ENCODE assay signal across 8 cellular contexts in the genomic region with DNA sequence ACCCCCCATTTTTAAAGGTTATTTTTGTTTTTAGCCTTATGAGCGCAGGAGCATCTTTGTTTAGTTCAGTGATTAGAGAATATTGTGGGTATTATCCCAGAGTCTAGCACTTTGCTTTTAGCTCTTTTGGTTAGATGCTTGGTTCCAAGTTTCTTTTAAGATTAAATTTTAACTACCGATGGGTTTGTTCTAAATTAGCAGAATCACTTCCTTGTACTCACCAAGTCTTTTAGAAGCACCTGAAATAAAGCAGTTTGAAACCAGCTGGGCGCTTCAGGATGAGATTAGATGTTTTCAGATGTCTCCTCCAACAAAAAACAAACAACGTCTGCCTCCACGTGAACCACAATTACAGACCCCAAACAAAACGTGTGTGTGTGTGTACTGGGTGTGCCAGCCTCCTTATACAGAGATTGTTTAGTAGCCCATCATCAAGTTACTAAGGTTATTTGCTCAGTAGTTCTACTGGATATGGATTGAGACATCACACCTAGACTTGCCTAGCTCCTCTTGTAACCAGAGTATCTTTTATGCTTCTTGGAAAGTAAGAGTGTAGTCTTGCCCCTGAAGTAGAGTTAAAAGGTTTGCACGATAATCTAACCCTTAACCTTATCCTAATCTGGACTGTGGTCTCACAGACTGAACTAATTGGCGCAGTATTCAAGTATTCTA. TPM values are rescaled to one million over a fixed set of nuclear protein-coding genes. Genes with fewer than 3 reads are reported as not detected.
A peak's percentile ranks its signal among the peaks of the same experiment; 100 is the strongest.
DNase-seq lines count a peak whose midpoint lies in the region; ATAC-seq, FAIRE-seq and TF ChIP-seq lines count a peak whose summit lies in the region.

No MANE protein-coding gene starts in this region.

- H3K27ac ChIP-seq in kidney (ENCODE audit: low read depth in 2 of 2, low read length in 2 of 2), result peak overlapping the region; percentile 12 to 65
- H3K27ac ChIP-seq in adrenal gland, result peak overlapping the region in 2 of 5 donors; percentile 29 to 100

- H3K4me1 Mint-ChIP-seq in activated naive CD8-positive, alpha-beta T cell (ENCODE audit: low read depth), result peaks cover 36% of the 10 kb centered on the region
- peaks cover 21% of the 10 kb centered on the region for H3K4me1 Mint-ChIP-seq in activated naive CD8-positive, alpha-beta T cell treated with anti-CD3 and anti-CD28 coated beads for 36 hours
- peaks cover 13% of the 10 kb centered on the region for H3K4me1 Mint-ChIP-seq in activated naive CD8-positive, alpha-beta T cell treated with anti-CD3 and anti-CD28 coated beads, Interleukin-2, amount 10 ng/mL, durations not matched to agents 7 days and 5 days
- H3K4me1 Mint-ChIP-seq in type B pancreatic cell (ENCODE audit: unreplicated experiment), result peaks cover 35% of the 10 kb centered on the region

- no peaks in the 10 kb centered on the region for H3K36me3 ChIP-seq in kidney (ENCODE audit: control insufficient read depth in 1 of 2, insufficient read depth in 2 of 2, low read length in 2 of 2)
- peaks cover 0 to 6% of the 10 kb centered on the region in 2 donors for H3K36me3 ChIP-seq in adrenal gland (replicated peaks in 1 of 2)

- TF ChIP-seq CTCF in kidney (IDR thresholded peaks at IDR 0.05; ENCODE audit: borderline replicate concordance, extremely low read depth, insufficient read depth) (no peak), type B pancreatic cell (conservative IDR thresholded peaks at IDR 0.05) (no peak), adrenal gland (IDR thresholded peaks at IDR 0.05) (no peak)

- peak overlapping the region in 1 of 2 donors; percentile 42 for H3K9ac ChIP-seq in kidney (ENCODE audit: low read length in 2 of 2)

- no peak for DNase-seq in activated naive CD8-positive, alpha-beta T cell treated with anti-CD3 and anti-CD28 coated beads for 36 hours
- no peak for DNase-seq in activated naive CD8-positive, alpha-beta T cell treated with anti-CD3 and anti-CD28 coated beads, Interleukin-2, amount 10 ng/mL, durations not matched to agents 7 days and 5 days
- DNase-seq in kidney (no peak), type B pancreatic cell (ENCODE audit: extremely low spot score, unreplicated experiment) (no peak), HCEC 1CT (no peak), adrenal gland (no peak)

- H3K4me3 ChIP-seq in kidney (ENCODE audit: low read length in 2 of 2) (peak overlapping the region; percentile 69 to 82), adrenal gland (peak overlapping the region in 1 of 4 donors; percentile 83)

- H3K27ac Mint-ChIP-seq in activated naive CD8-positive, alpha-beta T cell, result no peak overlapping the region
- no peak overlapping the region for H3K27ac Mint-ChIP-seq in activated naive CD8-positive, alpha-beta T cell treated with anti-CD3 and anti-CD28 coated beads for 36 hours
- H3K27ac Mint-ChIP-seq in activated naive CD8-positive, alpha-beta T cell treated with anti-CD3 and anti-CD28 coated beads, Interleukin-2, amount 10 ng/mL, durations not matched to agents 7 days and 5 days, result no peak overlapping the region
- H3K27ac Mint-ChIP-seq in type B pancreatic cell, result peak overlapping the region; percentile 85

- POLR2A ChIA-PET in activated naive CD8-positive, alpha-beta T cell treated with anti-CD3 and anti-CD28 coated beads, Interleukin-2, amount 10 ng/mL, durations not matched to agents 7 days and 5 days (lab: Charles Lee), result interaction anchor here (1.6 kb wide), 1 partner anchor 14 kb away, joined by 4 read pairs; no protein-coding TSS in a partner anchor

- intact Hi-C loops in kidney (cut with DNase I), result no loop called here
- intact Hi-C loops in adrenal gland (cut with DNase I), result no loop called here

- H3K27me3 Mint-ChIP-seq in activated naive CD8-positive, alpha-beta T cell, result no peaks in the 10 kb centered on the region
- H3K27me3 Mint-ChIP-seq in activated naive CD8-positive, alpha-beta T cell treated with anti-CD3 and anti-CD28 coated beads for 36 hours, result peaks cover 7% of the 10 kb centered on the region
- H3K27me3 Mint-ChIP-seq in activated naive CD8-positive, alpha-beta T cell treated with anti-CD3 and anti-CD28 coated beads, Interleukin-2, amount 10 ng/mL, durations not matched to agents 7 days and 5 days, result peaks cover 9% of the 10 kb centered on the region
- H3K27me3 Mint-ChIP-seq in type B pancreatic cell, result no peaks in the 10 kb centered on the region

- no peaks in the 10 kb centered on the region for H3K9me3 Mint-ChIP-seq in activated naive CD8-positive, alpha-beta T cell (ENCODE audit: low read depth)
- no peaks in the 10 kb centered on the region for H3K9me3 Mint-ChIP-seq in activated naive CD8-positive, alpha-beta T cell treated with anti-CD3 and anti-CD28 coated beads for 36 hours
- H3K9me3 Mint-ChIP-seq in activated naive CD8-positive, alpha-beta T cell treated with anti-CD3 and anti-CD28 coated beads, Interleukin-2, amount 10 ng/mL, durations not matched to agents 7 days and 5 days, result no peaks in the 10 kb centered on the region
- H3K9me3 Mint-ChIP-seq in type B pancreatic cell, result no peaks in the 10 kb centered on the region

- no peak for ATAC-seq in activated naive CD8-positive, alpha-beta T cell treated with anti-CD3 and anti-CD28 coated beads, Interleukin-2, amount 10 ng/mL, durations not matched to agents 7 days and 5 days (ENCODE audit: low read depth)
- ATAC-seq in GM19351 (IDR thresholded peaks at IDR 0.05; ENCODE audit: unreplicated experiment), result no peak

- WGBS in adrenal gland, 4 donors, result 56 to 63% (median 61%) methylated on average over 8 of the region's 8 CpGs

- no peak for TF ChIP-seq POLR2A in adrenal gland (IDR thresholded peaks at IDR 0.05)

- H3K9me3 ChIP-seq in kidney (ENCODE audit: control insufficient read depth in 1 of 2, low read length in 2 of 2), result no peaks in the 10 kb centered on the region
- no peaks in the 10 kb centered on the region for H3K9me3 ChIP-seq in adrenal gland (replicated peaks in 1 of 3)

- H3K4me1 ChIP-seq in kidney (ENCODE audit: control insufficient read depth in 1 of 2, insufficient read depth in 1 of 2, low read depth in 1 of 2, low read length in 2 of 2) (peaks cover 8 to 18% of the 10 kb centered on the region in 2 donors), adrenal gland (replicated peaks in 1 of 2) (peaks cover 25 to 57% of the 10 kb centered on the region in 2 donors)

- H3K4me3 Mint-ChIP-seq in activated naive CD8-positive, alpha-beta T cell, result peak overlapping the region; percentile 47
- no peak overlapping the region for H3K4me3 Mint-ChIP-seq in activated naive CD8-positive, alpha-beta T cell treated with anti-CD3 and anti-CD28 coated beads for 36 hours
- peak overlapping the region; percentile 29 for H3K4me3 Mint-ChIP-seq in activated naive CD8-positive, alpha-beta T cell treated with anti-CD3 and anti-CD28 coated beads, Interleukin-2, amount 10 ng/mL, durations not matched to agents 7 days and 5 days
- peak overlapping the region; percentile 97 for H3K4me3 Mint-ChIP-seq in type B pancreatic cell

- H3K36me3 Mint-ChIP-seq in activated naive CD8-positive, alpha-beta T cell, result no peaks in the 10 kb centered on the region
- H3K36me3 Mint-ChIP-seq in activated naive CD8-positive, alpha-beta T cell treated with anti-CD3 and anti-CD28 coated beads for 36 hours, result no peaks in the 10 kb centered on the region
- peaks cover 5% of the 10 kb centered on the region for H3K36me3 Mint-ChIP-seq in activated naive CD8-positive, alpha-beta T cell treated with anti-CD3 and anti-CD28 coated beads, Interleukin-2, amount 10 ng/mL, durations not matched to agents 7 days and 5 days
- peaks cover 14% of the 10 kb centered on the region for H3K36me3 Mint-ChIP-seq in type B pancreatic cell

- no peaks in the 10 kb centered on the region for H3K27me3 ChIP-seq in adrenal gland

- FAIRE-seq in kidney (lab: Jason Lieb, UNC), result no peak

RNA-seq across cellular contexts. Expression of gene DSTN, which starts 2.2 kb away (rescaled TPM):
- 10 to 100 TPM; 56.7 to 57.5 TPM for total RNA-seq in activated naive CD8-positive, alpha-beta T cell treated with anti-CD3 and anti-CD28 coated beads for 36 hours
- total RNA-seq in activated naive CD8-positive, alpha-beta T cell treated with anti-CD3 and anti-CD28 coated beads, Interleukin-2, amount 10 ng/mL, durations not matched to agents 7 days and 5 days, result 10 to 100 TPM; 41.7 to 47.5 TPM
- total RNA-seq in kidney (409 TPM), type B pancreatic cell (ENCODE audit: low replicate concordance) (193 and 287 TPM in 2 replicates), adrenal gland (100 to 1,000 TPM; 256 to 385 (median 280) TPM)
- polyA plus RNA-seq in kidney (ENCODE audit: insufficient read depth, low read depth, low replicate concordance) (525 TPM), adrenal gland (100 to 1,000 TPM; 184 to 552 (median 192) TPM)

RNA-seq across cellular contexts. Expression of gene BFSP1, which starts 40.9 kb away (rescaled TPM):
- under 1 TPM; 0.18 to 0.64 TPM for total RNA-seq in activated naive CD8-positive, alpha-beta T cell treated with anti-CD3 and anti-CD28 coated beads for 36 hours
- total RNA-seq in activated naive CD8-positive, alpha-beta T cell treated with anti-CD3 and anti-CD28 coated beads, Interleukin-2, amount 10 ng/mL, durations not matched to agents 7 days and 5 days, result under 1 TPM; 0.17 to 0.36 TPM
- 1.3 TPM for total RNA-seq in kidney
- 2.1 TPM for polyA plus RNA-seq in kidney (ENCODE audit: insufficient read depth, low read depth, low replicate concordance)
- 1.8 and 1.9 TPM in 2 replicates for total RNA-seq in type B pancreatic cell (ENCODE audit: low replicate concordance)
- 10 to 100 TPM in 1 of 8 donors, 1 to 10 TPM in 5, under 1 TPM in 2; 0.39 to 18.5 (median 2.7) TPM for total RNA-seq in adrenal gland
- 1 to 10 TPM; 1.7 to 3.3 (median 1.9) TPM for polyA plus RNA-seq in adrenal gland
